Comparison of ENCODE assay signal across 18 cellular contexts in the genomic region with DNA sequence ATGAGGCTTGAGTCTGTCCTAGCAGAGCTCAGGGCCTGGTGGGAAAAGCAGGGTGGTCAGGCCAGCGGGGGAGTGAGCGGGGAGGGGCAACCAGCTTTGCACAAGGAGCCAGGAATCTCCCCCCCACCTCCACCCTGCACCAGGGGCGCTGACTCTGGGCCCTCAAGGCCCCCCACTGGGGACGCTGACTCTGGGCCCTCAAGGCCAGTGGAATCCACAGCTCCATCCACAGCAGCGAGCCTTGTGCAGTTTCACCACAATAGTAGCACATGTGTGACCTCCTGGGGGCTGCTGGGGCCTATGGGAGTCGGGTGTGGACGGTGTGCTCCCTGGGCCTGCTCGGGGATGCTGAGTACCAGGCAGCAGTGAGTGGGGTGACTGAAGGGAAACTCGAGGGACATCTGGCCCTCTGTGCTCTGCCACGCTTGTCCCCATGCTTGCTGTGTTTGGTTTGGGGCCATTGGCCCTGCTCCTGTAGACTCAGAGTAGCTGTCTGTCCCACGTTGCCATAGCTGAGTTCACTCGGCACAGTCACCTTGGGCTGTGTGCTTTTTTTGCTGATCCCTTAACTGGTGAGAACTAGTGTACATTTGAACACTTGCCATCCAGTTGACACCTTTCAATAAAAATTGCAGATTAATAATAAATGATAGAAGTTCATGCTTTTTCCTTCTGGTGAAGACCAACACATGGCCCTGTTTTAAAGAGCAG.
DNase-seq lines count a peak whose midpoint lies in the region; ATAC-seq, FAIRE-seq and TF ChIP-seq lines count a peak whose summit lies in the region.
"Had no signal": no experiment of that assay in that cellular context is flagged by ENCODE, and none has a peak within 500 bp of the region (broad histone marks: within the 10 kb centered on the region; RNA-seq: fewer than 3 reads in every experiment).

No MANE protein-coding gene starts in this region.

- H2AFZ ChIP-seq in K562 (ENCODE audit: low read depth, low read length): no peak overlapping the region

- TF ChIP-seq CTCF in K562 (IDR thresholded peaks at IDR 0.05 in 2 of 3, conservative IDR thresholded peaks at IDR 0.05 in 1 of 3; ENCODE audit: insufficient read depth in 2 of 3, low read depth in 1 of 3, low read length in 3 of 3) (no peak), neural crest cell (conservative IDR thresholded peaks at IDR 0.05) (no peak), GM13976 (IDR thresholded peaks at IDR 0.05; ENCODE audit: borderline replicate concordance, control extremely low read depth, extremely low read depth, insufficient read depth, missing control alignments) (no peak)

- intact Hi-C loops in K562 (cut with micrococcal nuclease): no loop called here
- intact Hi-C loops in Right ventricle myocardium superior (cut with DNase I): no loop called here

- no peaks in the 10 kb centered on the region for H3K9me1 ChIP-seq in K562 (ENCODE audit: control insufficient read depth, insufficient read depth, low read length)

- no TSS peak for BruUV-seq in K562 (replicated peaks; lab: Mats Ljungman, UMichigan)

- no peak for TF ChIP-seq EP300 in K562 (IDR thresholded peaks at IDR 0.05; ENCODE audit: low read length)

- no peaks in the 10 kb centered on the region for H3K79me2 ChIP-seq in K562 (ENCODE audit: control insufficient read depth, insufficient read depth, low read length)

- POLR2A ChIA-PET in K562 (lab: Yijun Ruan, JAX): interaction anchor here (1.5 kb wide), 1 partner anchor 115 kb away, joined by 4 read pairs; no protein-coding TSS in a partner anchor

- H3K27me3 ChIP-seq in K562 (ENCODE audit: control insufficient read depth in 2 of 2, insufficient read depth in 2 of 2, low read length in 2 of 2) (peaks cover 0 to 10% of the 10 kb centered on the region in 2 experiments; a peak in 1 of 5 replicates), stomach smooth muscle (ENCODE audit: control insufficient read depth in 1 of 2, insufficient read depth in 2 of 2, low read length in 2 of 2) (no peaks in the 10 kb centered on the region)
- H3K27me3 ChIP-seq: esophagus squamous epithelium, MG63 had no signal

- TF ChIP-seq POLR2A in K562 (conservative IDR thresholded peaks at IDR 0.05): no peak

- H3K4me3 ChIP-seq in K562 (no peak overlapping the region), stomach smooth muscle (ENCODE audit: low read length in 2 of 2) (no peak overlapping the region)
- H3K4me3 ChIP-seq: esophagus squamous epithelium, HAP-1, MG63 had no signal

- no peak for FAIRE-seq in K562 (lab: Jason Lieb, UNC)
- FAIRE-seq: GM18507, kidney had no signal

- H3K9me3 ChIP-seq in K562 (replicated peaks; ENCODE audit: control insufficient read depth, insufficient read depth, low read depth, low read length): no peaks in the 10 kb centered on the region
- no peaks in the 10 kb centered on the region for H3K9me3 ChIP-seq in stomach smooth muscle (ENCODE audit: control insufficient read depth in 2 of 2, low read length in 2 of 2)
- H3K9me3 ChIP-seq: esophagus squamous epithelium, HAP-1, MG63 had no signal

- peak overlapping the region; percentile 62 for H3K27ac Mint-ChIP-seq in neural crest cell (ENCODE audit: unreplicated experiment)
- H3K27ac Mint-ChIP-seq: activated naive CD8-positive, alpha-beta T cell had no signal

- no peak for TF ChIP-seq RAD21 in K562 (CRISPR knock-in tag; conservative IDR thresholded peaks at IDR 0.05 in 1 of 2, IDR thresholded peaks at IDR 0.05 in 1 of 2)

- peak; percentile 29; the same call in 1 of the 3 replicates for ATAC-seq in K562
- peak; percentile 58 for ATAC-seq in Right ventricle myocardium superior (ENCODE audit: poor library complexity)
- no peak for ATAC-seq in GM18517 (IDR thresholded peaks at IDR 0.05; ENCODE audit: unreplicated experiment)
- ATAC-seq: effector memory CD8-positive, alpha-beta T cell had no signal

- no peaks in the 10 kb centered on the region for H3K9me3 Mint-ChIP-seq in neural crest cell
- H3K9me3 Mint-ChIP-seq: CD4-positive, alpha-beta memory T cell; effector memory CD8-positive, alpha-beta T cell had no signal

- peaks cover 7% of the 10 kb centered on the region for H3K4me1 Mint-ChIP-seq in neural crest cell

- no peaks in the 10 kb centered on the region for H4K20me1 ChIP-seq in K562 (replicated peaks; ENCODE audit: control insufficient read depth, insufficient read depth, low read length)

- in situ Hi-C loops in K562 (cut with MboI): no loop called here
- in situ Hi-C loops in GM13976 (cut with MboI; ENCODE audit: low sequenced_read_pairs, unreplicated experiment): no loop called here

- no peak overlapping the region for H3K4me2 ChIP-seq in K562 (ENCODE audit: insufficient read depth, low read length)

- CTCF ChIA-PET in K562 (lab: Yijun Ruan, JAX; ENCODE audit: low intra/inter-chr PET ratio): no interaction called here

- H3K36me3 ChIP-seq in K562 (ENCODE audit: control insufficient read depth, insufficient read depth, low read length) (no peaks in the 10 kb centered on the region), stomach smooth muscle (ENCODE audit: control insufficient read depth in 2 of 2, insufficient read depth in 2 of 2, low read length in 2 of 2) (peaks cover 0 to 4% of the 10 kb centered on the region in 2 donors)
- H3K36me3 ChIP-seq: esophagus squamous epithelium, HAP-1, MG63 had no signal

- 20% methylated on average over 12 of the region's 12 CpGs for WGBS in K562 (ENCODE audit: insufficient coverage, low coverage, missing lambda C conversion rate)

- peak overlapping the region in 1 of 2 experiments; percentile 23; a peak in 1 of 4 replicates for H3K9ac ChIP-seq in K562 (ENCODE audit: insufficient read depth in 1 of 2, low read depth in 2 of 2, low read length in 2 of 2)
- peak overlapping the region in 1 of 2 donors; percentile 36 for H3K9ac ChIP-seq in stomach smooth muscle (ENCODE audit: low read length in 2 of 2)

- H3K27ac ChIP-seq in K562 (ENCODE audit: extremely low read depth, low read depth, low read length) (no peak overlapping the region), stomach smooth muscle (ENCODE audit: low read length) (peak overlapping the region; percentile 60)
- H3K27ac ChIP-seq: esophagus squamous epithelium had no signal

- H3K4me3 Mint-ChIP-seq in neural crest cell: no peak overlapping the region
- H3K4me3 Mint-ChIP-seq: activated naive CD8-positive, alpha-beta T cell; effector memory CD8-positive, alpha-beta T cell had no signal

- DNase-seq in K562 (ENCODE audit: extremely low read depth in 1 of 4, low spot score in 3 of 4): no peak
- DNase-seq in Right ventricle myocardium superior: no peak
- DNase-seq in neural crest cell (ENCODE audit: low read depth, low spot score): no peak
- DNase-seq in NCI-H2196 (lab: John Stamatoyannopoulos, UW; ENCODE audit: unreplicated experiment): no peak
- DNase-seq in GM13976 (ENCODE audit: low spot score): no peak
- DNase-seq: CD4-positive, alpha-beta memory T cell; DMS 273 treated with DMSO at 0.1 percent for 48 hours; effector memory CD8-positive, alpha-beta T cell; esophagus squamous epithelium; kidney; MG63; NCI-H1436; NCI-H526 had no signal

- H3K4me1 ChIP-seq in K562 (replicated peaks in 1 of 2; ENCODE audit: control insufficient read depth in 2 of 2, insufficient read depth in 2 of 2, low read length in 2 of 2): peaks cover 9% of the 10 kb centered on the region in 2 experiments
- peaks cover 24% of the 10 kb centered on the region for H3K4me1 ChIP-seq in stomach smooth muscle (ENCODE audit: control insufficient read depth, insufficient read depth, low read length)
- H3K4me1 ChIP-seq: HAP-1 had no signal

- H3K36me3 Mint-ChIP-seq in neural crest cell (ENCODE audit: low read depth): no peaks in the 10 kb centered on the region
- H3K36me3 Mint-ChIP-seq: activated naive CD8-positive, alpha-beta T cell had no signal

- no peaks in the 10 kb centered on the region for H3K27me3 Mint-ChIP-seq in neural crest cell (ENCODE audit: low read depth)
- H3K27me3 Mint-ChIP-seq: activated naive CD8-positive, alpha-beta T cell; CD4-positive, alpha-beta memory T cell; effector memory CD8-positive, alpha-beta T cell had no signal

TF ChIP-seq in K562, 482 proteins besides CTCF, POLR2A, EP300 and RAD21:
- TF ChIP-seq GATAD2B (IDR thresholded peaks at IDR 0.05; ENCODE audit: borderline replicate concordance) (no peak), ZNF699 (CRISPR knock-in tag; IDR thresholded peaks at IDR 0.05; ENCODE audit: insufficient replicate concordance) (no peak), CEBPB (tag; IDR thresholded peaks at IDR 0.05) (no peak), ZNF165 (CRISPR knock-in tag; IDR thresholded peaks at IDR 0.05; ENCODE audit: borderline replicate concordance) (no peak), MAFF (IDR thresholded peaks at IDR 0.05; ENCODE audit: low read length) (no peak), ZNF324 (CRISPR knock-in tag; IDR thresholded peaks at IDR 0.05) (no peak)
